1 cellular context compared by ENCODE assay signal in the genomic region with DNA sequence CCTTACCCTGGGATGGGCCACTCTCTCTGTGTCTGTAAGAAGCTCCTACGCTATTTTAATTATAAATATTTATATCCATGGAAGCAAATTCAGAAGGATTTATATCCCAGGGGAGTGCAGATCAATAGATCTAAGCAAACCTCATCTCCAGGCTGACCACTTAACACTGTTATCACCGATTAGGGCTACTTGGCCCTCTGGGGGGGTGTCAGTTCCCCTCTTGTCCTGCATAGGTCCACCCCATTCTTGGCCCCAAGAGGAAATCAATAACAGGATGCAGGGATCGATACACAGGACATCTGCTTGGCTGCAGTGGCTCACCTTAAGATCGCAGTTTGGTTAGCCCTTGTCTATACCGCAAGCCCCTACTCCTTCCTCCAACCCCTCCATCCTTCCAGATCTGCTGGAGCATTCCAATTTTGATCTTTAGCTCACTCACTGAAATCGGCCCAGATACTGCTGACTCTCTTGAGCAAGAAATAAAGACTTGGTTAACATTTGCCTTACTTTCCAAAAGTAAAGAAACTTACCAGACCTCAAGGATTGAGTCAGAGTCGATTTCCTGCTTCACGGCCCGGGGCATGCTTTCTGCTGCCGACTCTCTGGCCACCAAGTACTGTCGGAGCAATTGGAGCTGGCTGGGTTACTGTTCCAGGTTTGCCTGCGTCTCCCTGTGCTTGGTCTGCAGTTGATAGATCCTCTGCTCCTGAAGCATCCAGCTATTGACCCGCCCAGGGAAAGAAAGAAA.
TF ChIP-seq lines count a peak whose summit lies in the region.

No MANE protein-coding gene starts in this region.

TF ChIP-seq in GM23338, 12 proteins besides CTCF, POLR2A, EP300 and RAD21 (continued from another document):
- no peak for TF ChIP-seq ZNF462 (CRISPR knock-in tag; IDR thresholded peaks at IDR 0.05)
- no peak for TF ChIP-seq EZH2phosphoT487 (IDR thresholded peaks at IDR 0.05; ENCODE audit: unreplicated experiment)
- no peak for TF ChIP-seq JUNB (IDR thresholded peaks at IDR 0.05; ENCODE audit: unreplicated experiment)
